8 cellular contexts compared by ENCODE assay signal in genomic region chr22:38843201-38843715, GRCh38. TPM values are rescaled to one million over a fixed set of nuclear protein-coding genes. Genes with fewer than 3 reads are reported as not detected.
A peak's percentile ranks its signal among the peaks of the same experiment; 100 is the strongest.
DNase-seq lines count a peak whose midpoint lies in the region; ATAC-seq and TF ChIP-seq lines count a peak whose summit lies in the region.

No MANE protein-coding gene starts in this region.

- TF ChIP-seq CTCF in GM13977 (IDR thresholded peaks at IDR 0.05; ENCODE audit: extremely low read depth, insufficient read depth, missing control alignments): peak; percentile 16
- TF ChIP-seq CTCF in PC-3 (conservative IDR thresholded peaks at IDR 0.05; ENCODE audit: low read depth, low read length): no peak
- TF ChIP-seq CTCF in glutamatergic neuron (IDR thresholded peaks at IDR 0.05; ENCODE audit: partially characterized antibody, unreplicated experiment): peak; percentile 27
- TF ChIP-seq CTCF in vagina (IDR thresholded peaks at IDR 0.05): no peak

- H3K27me3 Mint-ChIP-seq in activated naive CD4-positive, alpha-beta T cell treated with anti-CD3 and anti-CD28 coated beads for 36 hours (ENCODE audit: low read depth): peaks cover 16% of the 10 kb centered on the region
- H3K27me3 Mint-ChIP-seq in glutamatergic neuron (ENCODE audit: unreplicated experiment): peaks cover 23% of the 10 kb centered on the region

- H3K9me2 ChIP-seq in PC-3 (replicated peaks; ENCODE audit: low read length): no peaks in the 10 kb centered on the region

- no peaks in the 10 kb centered on the region for H3F3A ChIP-seq in PC-3 (ENCODE audit: low read length, unreplicated experiment)

- POLR2A ChIA-PET in PC-3 (lab: Charles Lee; ENCODE audit: unreplicated experiment): interaction anchor here (0.5 kb wide), 1 partner anchor 682 kb away, joined by 3 read pairs; no protein-coding TSS in a partner anchor

- DNase-seq in GM13977 (ENCODE audit: low spot score) (peak; percentile 75), PC-3 (peak; percentile 55), glutamatergic neuron (peak; percentile 80), pons (ENCODE audit: low spot score) (peak; percentile 13), vagina (ENCODE audit: extremely low spot score in 2 of 2) (no peak), COLO829 (ENCODE audit: low spot score) (no peak)
- DNase-seq in activated naive CD4-positive, alpha-beta T cell treated with anti-CD3 and anti-CD28 coated beads for 36 hours: peak; percentile 58

- no peak overlapping the region for H3K27ac Mint-ChIP-seq in activated naive CD4-positive, alpha-beta T cell treated with anti-CD3 and anti-CD28 coated beads for 36 hours
- H3K27ac Mint-ChIP-seq in glutamatergic neuron (ENCODE audit: unreplicated experiment): no peak overlapping the region

- H3K79me2 ChIP-seq in ACC112 (ENCODE audit: control insufficient read depth, insufficient read depth, low read length, unreplicated experiment): no peaks in the 10 kb centered on the region
- no peaks in the 10 kb centered on the region for H3K79me2 ChIP-seq in PC-3 (ENCODE audit: low read length)

- H3K9ac ChIP-seq in PC-3 (ENCODE audit: low read length): no peak overlapping the region

- TF ChIP-seq POLR2A in vagina (IDR thresholded peaks at IDR 0.05): no peak

- H3K27me3 ChIP-seq in ACC112 (ENCODE audit: insufficient read depth, low read length) (peaks cover 16% of the 10 kb centered on the region), PC-3 (ENCODE audit: low read length) (no peaks in the 10 kb centered on the region), vagina (no peaks in the 10 kb centered on the region)

- BruUV-seq in PC-3 (replicated peaks; lab: Mats Ljungman, UMichigan): no TSS peak

- CTCF ChIA-PET in PC-3 (lab: Charles Lee): interaction anchor here (0.5 to 1.0 kb wide), 3 partner anchors 73 to 126 kb away, joined by 3 to 15 read pairs (median 3); no protein-coding TSS in a partner anchor
- CTCF ChIA-PET in activated naive CD4-positive, alpha-beta T cell treated with anti-CD3 and anti-CD28 coated beads for 36 hours (lab: Charles Lee): interaction anchor here (0.6 to 1.5 kb wide), 9 partner anchors 25 to 669 kb away, joined by 3 to 4 read pairs (median 3); no protein-coding TSS in a partner anchor

- H3K36me3 ChIP-seq in ACC112 (ENCODE audit: insufficient read depth, low read length) (no peaks in the 10 kb centered on the region), PC-3 (ENCODE audit: low read depth, low read length) (no peaks in the 10 kb centered on the region), vagina (no peaks in the 10 kb centered on the region)

- in situ Hi-C loops in GM13977 (cut with MboI; ENCODE audit: low pct_unique_long_range_greater_than_20kb, low sequenced_read_pairs, unreplicated experiment): no loop called here

- no peak overlapping the region for H3K27ac ChIP-seq in ACC112 (ENCODE audit: low read depth, low read length)
- no peak overlapping the region for H3K27ac ChIP-seq in PC-3 (ENCODE audit: low read length)
- H3K27ac ChIP-seq in vagina: peak overlapping the region; percentile 58

- H3K4me1 ChIP-seq in ACC112 (ENCODE audit: control insufficient read depth, insufficient read depth, low read length, unreplicated experiment) (no peaks in the 10 kb centered on the region), PC-3 (ENCODE audit: insufficient read depth, low read length) (peaks cover 9% of the 10 kb centered on the region; the same call in 1 of the 2 replicates), vagina (peaks cover 26% of the 10 kb centered on the region)

- H2AFZ ChIP-seq in ACC112 (ENCODE audit: low read length, unreplicated experiment) (no peak overlapping the region), PC-3 (ENCODE audit: low read length) (0 out of 2 replicates have a peak overlapping the region, but pooled peaks have one; percentile 30)

- no peaks in the 10 kb centered on the region for H4K20me1 ChIP-seq in PC-3 (ENCODE audit: low read length)

- peaks cover 15% of the 10 kb centered on the region for H3K4me1 Mint-ChIP-seq in activated naive CD4-positive, alpha-beta T cell treated with anti-CD3 and anti-CD28 coated beads for 36 hours (ENCODE audit: low read depth)
- peaks cover 10% of the 10 kb centered on the region for H3K4me1 Mint-ChIP-seq in glutamatergic neuron (ENCODE audit: low read depth, unreplicated experiment)

- H3K9me3 Mint-ChIP-seq in activated naive CD4-positive, alpha-beta T cell treated with anti-CD3 and anti-CD28 coated beads for 36 hours: no peaks in the 10 kb centered on the region
- peaks cover 10% of the 10 kb centered on the region for H3K9me3 Mint-ChIP-seq in glutamatergic neuron (ENCODE audit: unreplicated experiment)

- H3K4me2 ChIP-seq in PC-3 (ENCODE audit: low read length): peak overlapping the region; percentile 75

- H3K9me3 ChIP-seq in PC-3 (ENCODE audit: low read length) (no peaks in the 10 kb centered on the region), vagina (no peaks in the 10 kb centered on the region)

- peak overlapping the region; percentile 69 for H3K4me3 ChIP-seq in ACC112 (ENCODE audit: low read depth, low read length)
- peak overlapping the region; percentile 68 for H3K4me3 ChIP-seq in PC-3 (ENCODE audit: low read length)
- peak overlapping the region; percentile 50 to 68 for H3K4me3 ChIP-seq in vagina

- peak; percentile 82 for ATAC-seq in PC-3

- no peaks in the 10 kb centered on the region for H3K36me3 Mint-ChIP-seq in activated naive CD4-positive, alpha-beta T cell treated with anti-CD3 and anti-CD28 coated beads for 36 hours (ENCODE audit: low read depth)
- H3K36me3 Mint-ChIP-seq in glutamatergic neuron (ENCODE audit: unreplicated experiment): no peaks in the 10 kb centered on the region

- H3K4me3 Mint-ChIP-seq in activated naive CD4-positive, alpha-beta T cell treated with anti-CD3 and anti-CD28 coated beads for 36 hours: peak overlapping the region; percentile 34
- no peak overlapping the region for H3K4me3 Mint-ChIP-seq in glutamatergic neuron (ENCODE audit: unreplicated experiment)

- intact Hi-C loops in PC-3 (cut with micrococcal nuclease) (no loop called here), vagina (cut with DNase I) (no loop called here)
- intact Hi-C loops in activated naive CD4-positive, alpha-beta T cell treated with anti-CD3 and anti-CD28 coated beads for 36 hours (cut with micrococcal nuclease): loop anchor here (5.0 kb wide), 1 partner anchor 86 kb away; the partner anchor contains the start of gene SUN2

RNA-seq across cellular contexts. Expression of gene NPTXR, which starts 0.6 kb away (rescaled TPM):
- 2.8 and 3.5 TPM in 2 replicates for total RNA-seq in PC-3 (2014; rRNA removed)
- total RNA-seq in activated naive CD4-positive, alpha-beta T cell treated with anti-CD3 and anti-CD28 coated beads for 36 hours: 1 to 10 TPM; 1.4 to 1.5 TPM
- total RNA-seq in glutamatergic neuron (ENCODE audit: unreplicated experiment): 9.2 TPM
- total RNA-seq in vagina: 9.3 TPM

RNA-seq across cellular contexts. Expression of gene CBX6, which starts 28.8 kb away (rescaled TPM):
- total RNA-seq in PC-3 (2014; rRNA removed) (37.5 and 50.1 TPM in 2 replicates), glutamatergic neuron (ENCODE audit: unreplicated experiment) (27.6 TPM), vagina (31.7 TPM)
- 10 to 100 TPM; 91.4 to 93.5 TPM for total RNA-seq in activated naive CD4-positive, alpha-beta T cell treated with anti-CD3 and anti-CD28 coated beads for 36 hours

RNA-seq across cellular contexts. Expression of gene DNAL4, which starts 49.3 kb away (rescaled TPM):
- total RNA-seq in PC-3 (2014; rRNA removed) (22.5 and 24.5 TPM in 2 replicates), glutamatergic neuron (ENCODE audit: unreplicated experiment) (19.4 TPM), vagina (14.7 TPM)
- 1 to 10 TPM; 5.9 to 8.0 TPM for total RNA-seq in activated naive CD4-positive, alpha-beta T cell treated with anti-CD3 and anti-CD28 coated beads for 36 hours

Comparison
In these comparisons a context has a peak if more than half of its experiments do, and no peak if none do; other contexts are left out.
1. DNase-seq: peak in GM13977 (single experiment), PC-3 (single experiment), activated naive CD4-positive, alpha-beta T cell treated with anti-CD3 and anti-CD28 coated beads for 36 hours (single experiment), glutamatergic neuron (single experiment) and pons (single experiment); none in vagina (0 of 2) and COLO829 (single experiment).
2. CTCF ChIP-seq: peak in GM13977 (single experiment) and glutamatergic neuron (single experiment); none in PC-3 (single experiment) and vagina (0 of 3).
3. Peak in every context shown above with its lines, with median percentiles within 50 percentile points of each other: H3K4me3 ChIP-seq.